ENCODE assay signal across 18 cellular contexts in genomic region chr2:9430316-9431293, GRCh38.
DNase-seq lines count a peak whose midpoint lies in the region; ATAC-seq and TF ChIP-seq lines count a peak whose summit lies in the region.
"Had no signal": no experiment of that assay in that cellular context is flagged by ENCODE, and none has a peak within 500 bp of the region (broad histone marks: within the 10 kb centered on the region; RNA-seq: fewer than 3 reads in every experiment).

No MANE protein-coding gene starts in this region.

- ATAC-seq in SK-N-SH treated with all-trans-retinoic acid at 6 μM for 48 hours: peak; percentile 85
- ATAC-seq in stimulated activated naive B cell treated with anti-CD40 and anti-IgM and Interleukin-4, amounts not matched to agents 10 μg/mL and 1 μg/mL and 100 μg/mL, for 72 hours (replicated peaks): peak in 1 of 2 donors; percentile 51
- ATAC-seq: left lobe of liver had no signal

- no peak for DNase-seq in activated naive CD4-positive, alpha-beta T cell treated with anti-CD3 and anti-CD28 coated beads, Interleukin-2, amount 10 ng/mL, durations not matched to agents 7 days and 5 days
- DNase-seq in activated naive CD4-positive, alpha-beta T cell (lab: John Stamatoyannopoulos, UW): no peak
- DNase-seq in choroid plexus epithelial cell (ENCODE audit: low read depth): peak; percentile 66
- DNase-seq in stimulated activated naive B cell treated with anti-CD40 and anti-IgM and Interleukin-4, amounts not matched to agents 10 μg/mL and 1 μg/mL and 100 μg/mL, for 72 hours: no peak
- DNase-seq in cerebellar nuclear complex (lab: John Stamatoyannopoulos, UW): no peak
- no peak for DNase-seq in activated effector memory CD4-positive, alpha-beta T cell treated with anti-CD3 and anti-CD28 coated beads, Interleukin-2, amount 50 U/mL, for 16 hours
- DNase-seq in effector CD4-positive, alpha-beta T cell: no peak
- DNase-seq: AML-193; heart right ventricle; NCI-H1105; NCI-H2171 treated with DMSO at 0.1 percent for 48 hours; NK-92 treated with Interleukin-12 subunit alpha and Interleukin-12 subunit beta, amount 100 ng/mL, for 24 hours; SJCRH30; tibial artery had no signal

- no peak overlapping the region for H3K4me3 ChIP-seq in choroid plexus epithelial cell (ENCODE audit: low read depth, low read length)
- H3K4me3 ChIP-seq: breast epithelium, heart right ventricle, prostate gland, SJCRH30, tibial artery had no signal

- peak overlapping the region; percentile 60 for H3K27ac Mint-ChIP-seq in activated naive CD4-positive, alpha-beta T cell treated with anti-CD3 and anti-CD28 coated beads, Interleukin-2, amount 10 ng/mL, durations not matched to agents 7 days and 5 days
- H3K27ac Mint-ChIP-seq in stimulated activated naive B cell treated with anti-CD40 and anti-IgM and Interleukin-4, amounts not matched to agents 10 μg/mL and 1 μg/mL and 100 μg/mL, for 72 hours: peak overlapping the region; percentile 86

- CTCF ChIA-PET in activated naive CD4-positive, alpha-beta T cell treated with anti-CD3 and anti-CD28 coated beads, Interleukin-2, amount 10 ng/mL, durations not matched to agents 7 days and 5 days (lab: Charles Lee): no interaction called here

- H3K4me3 Mint-ChIP-seq in activated naive CD4-positive, alpha-beta T cell treated with anti-CD3 and anti-CD28 coated beads, Interleukin-2, amount 10 ng/mL, durations not matched to agents 7 days and 5 days: no peak overlapping the region
- H3K4me3 Mint-ChIP-seq in stimulated activated naive B cell treated with anti-CD40 and anti-IgM and Interleukin-4, amounts not matched to agents 10 μg/mL and 1 μg/mL and 100 μg/mL, for 72 hours: no peak overlapping the region

- no peaks in the 10 kb centered on the region for H3K27me3 Mint-ChIP-seq in activated naive CD4-positive, alpha-beta T cell treated with anti-CD3 and anti-CD28 coated beads, Interleukin-2, amount 10 ng/mL, durations not matched to agents 7 days and 5 days
- no peaks in the 10 kb centered on the region for H3K27me3 Mint-ChIP-seq in stimulated activated naive B cell treated with anti-CD40 and anti-IgM and Interleukin-4, amounts not matched to agents 10 μg/mL and 1 μg/mL and 100 μg/mL, for 72 hours

- TF ChIP-seq CTCF in choroid plexus epithelial cell (conservative IDR thresholded peaks at IDR 0.05; ENCODE audit: low read depth, low read length): no peak

- H3K4me1 Mint-ChIP-seq in activated naive CD4-positive, alpha-beta T cell treated with anti-CD3 and anti-CD28 coated beads, Interleukin-2, amount 10 ng/mL, durations not matched to agents 7 days and 5 days: peaks cover 11% of the 10 kb centered on the region
- peaks cover 12 to 13% of the 10 kb centered on the region in 2 donors for H3K4me1 Mint-ChIP-seq in stimulated activated naive B cell treated with anti-CD40 and anti-IgM and Interleukin-4, amounts not matched to agents 10 μg/mL and 1 μg/mL and 100 μg/mL, for 72 hours

- peaks cover 40% of the 10 kb centered on the region for H3K36me3 Mint-ChIP-seq in activated naive CD4-positive, alpha-beta T cell treated with anti-CD3 and anti-CD28 coated beads, Interleukin-2, amount 10 ng/mL, durations not matched to agents 7 days and 5 days
- peaks cover 21 to 36% of the 10 kb centered on the region in 2 donors for H3K36me3 Mint-ChIP-seq in stimulated activated naive B cell treated with anti-CD40 and anti-IgM and Interleukin-4, amounts not matched to agents 10 μg/mL and 1 μg/mL and 100 μg/mL, for 72 hours

- no peaks in the 10 kb centered on the region for H3K9me3 Mint-ChIP-seq in activated naive CD4-positive, alpha-beta T cell treated with anti-CD3 and anti-CD28 coated beads, Interleukin-2, amount 10 ng/mL, durations not matched to agents 7 days and 5 days
- H3K9me3 Mint-ChIP-seq in stimulated activated naive B cell treated with anti-CD40 and anti-IgM and Interleukin-4, amounts not matched to agents 10 μg/mL and 1 μg/mL and 100 μg/mL, for 72 hours: no peaks in the 10 kb centered on the region

TF ChIP-seq in SK-N-SH treated with all-trans-retinoic acid at 6 μM for 48 hours, 23 proteins besides CTCF, POLR2A, EP300 and RAD21:
- no peak for TF ChIP-seq GLIS3 (CRISPR knock-in tag; IDR thresholded peaks at IDR 0.05)
- no peak for TF ChIP-seq ZFP30 (CRISPR knock-in tag; IDR thresholded peaks at IDR 0.05)
- no peak for TF ChIP-seq BACH2 (CRISPR knock-in tag; IDR thresholded peaks at IDR 0.05; ENCODE audit: borderline replicate concordance)
- TF ChIP-seq, protein P1, sequence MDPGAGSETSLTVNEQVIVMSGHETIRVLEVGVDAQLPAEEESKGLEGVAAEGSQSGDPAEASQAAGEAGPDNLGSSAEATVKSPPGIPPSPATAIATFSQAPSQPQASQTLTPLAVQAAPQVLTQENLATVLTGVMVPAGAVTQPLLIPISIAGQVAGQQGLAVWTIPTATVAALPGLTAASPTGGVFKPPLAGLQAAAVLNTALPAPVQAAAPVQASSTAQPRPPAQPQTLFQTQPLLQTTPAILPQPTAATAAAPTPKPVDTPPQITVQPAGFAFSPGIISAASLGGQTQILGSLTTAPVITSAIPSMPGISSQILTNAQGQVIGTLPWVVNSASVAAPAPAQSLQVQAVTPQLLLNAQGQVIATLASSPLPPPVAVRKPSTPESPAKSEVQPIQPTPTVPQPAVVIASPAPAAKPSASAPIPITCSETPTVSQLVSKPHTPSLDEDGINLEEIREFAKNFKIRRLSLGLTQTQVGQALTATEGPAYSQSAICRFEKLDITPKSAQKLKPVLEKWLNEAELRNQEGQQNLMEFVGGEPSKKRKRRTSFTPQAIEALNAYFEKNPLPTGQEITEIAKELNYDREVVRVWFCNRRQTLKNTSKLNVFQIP (CRISPR knock-in tag; IDR thresholded peaks at IDR 0.05; ENCODE audit: borderline replicate concordance, low read depth): no peak
- no peak for TF ChIP-seq CSDC2 (CRISPR knock-in tag; IDR thresholded peaks at IDR 0.05)
- TF ChIP-seq ZNF8 (CRISPR knock-in tag; IDR thresholded peaks at IDR 0.05): no peak
- peak; percentile 75 for TF ChIP-seq ISL1 (CRISPR knock-in tag; IDR thresholded peaks at IDR 0.05)
